In the genomic region with DNA sequence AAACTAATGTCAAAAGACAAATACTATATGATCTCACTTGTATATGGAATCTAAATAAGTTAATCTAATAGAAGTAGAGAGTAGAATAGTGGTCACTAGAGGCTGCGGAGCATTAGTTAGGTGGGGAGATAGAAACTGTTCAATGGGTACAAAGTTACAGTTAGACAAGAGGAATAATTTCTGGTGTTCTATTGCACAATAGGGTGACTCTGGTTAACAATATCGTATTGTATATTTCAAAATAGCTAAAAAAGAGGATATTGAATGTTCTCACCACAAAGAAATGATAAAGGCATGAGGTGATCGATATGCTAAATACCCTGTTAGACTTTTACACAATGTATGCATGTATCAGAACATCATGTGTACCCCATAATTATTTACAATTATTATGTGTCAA, we compare ENCODE assay signal across 31 cellular contexts. TPM values are rescaled to one million over a fixed set of nuclear protein-coding genes. Genes with fewer than 3 reads are reported as not detected.
"Had no signal": no experiment of that assay in that cellular context is flagged by ENCODE, and none has a peak within 500 bp of the region (broad histone marks: within the 10 kb centered on the region; RNA-seq: fewer than 3 reads in every experiment).

No MANE protein-coding gene starts in this region.

- H3K36me3 ChIP-seq: gastrocnemius medialis, pancreas, prostate gland, sigmoid colon, uterus had no signal

- H3K9me3 Mint-ChIP-seq: naive B cell; stimulated activated effector memory CD8-positive, alpha-beta T cell treated with anti-CD3 and anti-CD28 coated beads, Interleukin-12 subunit alpha, Interleukin-12 subunit beta, amount 100 ng/mL, for 72 hours; stimulated activated naive CD8-positive, alpha-beta T cell treated with anti-CD3 and anti-CD28 coated beads, Interleukin-15, Interleukin-2, amounts not matched to agents 100 ng/mL and 50 ng/mL, for 24 hours; T-helper 2 cell treated with Interferon-gamma antibody and Interleukin-4, amounts not matched to agents 5 μg/mL and 100 μg/mL, for 36 hours had no signal

- H3K36me3 Mint-ChIP-seq: activated naive CD8-positive, alpha-beta T cell; naive B cell; stimulated activated effector memory CD8-positive, alpha-beta T cell treated with anti-CD3 and anti-CD28 coated beads, Interleukin-12 subunit alpha, Interleukin-12 subunit beta, amount 100 ng/mL, for 72 hours; type B pancreatic cell had no signal

- H3K27ac Mint-ChIP-seq: activated CD4-positive, alpha-beta T cell treated with anti-CD3 and anti-CD28 coated beads for 36 hours; activated naive CD8-positive, alpha-beta T cell; stimulated activated effector memory CD8-positive, alpha-beta T cell treated with anti-CD3 and anti-CD28 coated beads, Interleukin-12 subunit alpha, Interleukin-12 subunit beta, amount 100 ng/mL, for 72 hours; stimulated activated naive CD8-positive, alpha-beta T cell treated with anti-CD3 and anti-CD28 coated beads, Interleukin-15, Interleukin-2, amounts not matched to agents 100 ng/mL and 50 ng/mL, for 24 hours; T-helper 2 cell treated with Interferon-gamma antibody and Interleukin-4, amounts not matched to agents 5 μg/mL and 100 μg/mL, for 36 hours; type B pancreatic cell had no signal

- H3K27ac ChIP-seq: dorsolateral prefrontal cortex, gastrocnemius medialis, prostate gland, sigmoid colon had no signal

- H3K27me3 ChIP-seq: body of pancreas, dorsolateral prefrontal cortex, gastrocnemius medialis, pancreas, sigmoid colon, uterus had no signal

- H3K4me1 Mint-ChIP-seq: activated CD4-positive, alpha-beta T cell treated with anti-CD3 and anti-CD28 coated beads for 36 hours; naive B cell; stimulated activated effector memory CD8-positive, alpha-beta T cell treated with anti-CD3 and anti-CD28 coated beads, Interleukin-12 subunit alpha, Interleukin-12 subunit beta, amount 100 ng/mL, for 72 hours had no signal

- H3K4me1 ChIP-seq: prostate gland, sigmoid colon, uterus had no signal

- DNase-seq: activated CD4-positive, alpha-beta T cell treated with anti-CD3 and anti-CD28 coated beads for 36 hours; activated CD4-positive, CD25-positive, alpha-beta regulatory T cell; activated effector memory CD4-positive, alpha-beta T cell treated with Interleukin-2 at 50 U/mL for 16 hours; activated naive CD4-positive, alpha-beta T cell treated with Interleukin-2 at 50 U/mL for 16 hours; activated T-cell treated with anti-CD3 and anti-CD28 coated beads for 4 hours; anterior cingulate cortex; body of pancreas; dorsolateral prefrontal cortex; effector memory CD4-positive, alpha-beta T cell; erythroblast; gastrocnemius medialis; glutamatergic neuron; left colon; mammary epithelial cell; naive B cell; nucleus accumbens; retina; sigmoid colon; small intestine; stimulated activated CD4-positive, alpha-beta T cell treated with anti-CD3 and anti-CD28 coated beads, Interleukin-4, amount 100 ng/mL, for 24 hours; substantia nigra; uterus had no signal

- H3K9me3 ChIP-seq: body of pancreas, gastrocnemius medialis, pancreas, prostate gland, sigmoid colon, uterus had no signal

- H3K4me3 Mint-ChIP-seq: activated CD4-positive, alpha-beta T cell treated with anti-CD3 and anti-CD28 coated beads for 36 hours; activated naive CD8-positive, alpha-beta T cell; naive B cell; stimulated activated effector memory CD8-positive, alpha-beta T cell treated with anti-CD3 and anti-CD28 coated beads, Interleukin-12 subunit alpha, Interleukin-12 subunit beta, amount 100 ng/mL, for 72 hours; stimulated activated naive CD8-positive, alpha-beta T cell treated with anti-CD3 and anti-CD28 coated beads, Interleukin-15, Interleukin-2, amounts not matched to agents 100 ng/mL and 50 ng/mL, for 24 hours; T-helper 2 cell treated with Interferon-gamma antibody and Interleukin-4, amounts not matched to agents 5 μg/mL and 100 μg/mL, for 36 hours; type B pancreatic cell had no signal

- H3K27me3 Mint-ChIP-seq: type B pancreatic cell had no signal

- ATAC-seq: activated CD4-positive, alpha-beta T cell treated with anti-CD3 and anti-CD28 coated beads for 36 hours; body of pancreas; gastrocnemius medialis; left colon; pancreas; stimulated activated effector memory CD8-positive, alpha-beta T cell treated with anti-CD3 and anti-CD28 coated beads, Interleukin-12 subunit alpha, Interleukin-12 subunit beta, amount 100 ng/mL, for 72 hours had no signal

- H3K4me3 ChIP-seq: body of pancreas, dorsolateral prefrontal cortex, gastrocnemius medialis, pancreas, prostate gland, sigmoid colon, uterus had no signal

RNA-seq across cellular contexts. Expression of a gene that starts 42.9 kb away (rescaled TPM):
- total RNA-seq: activated CD4-positive, alpha-beta T cell treated with anti-CD3 and anti-CD28 coated beads for 36 hours; mammary epithelial cell had no signal
- polyA plus RNA-seq: keratinocyte, mammary epithelial cell, neural cell had no signal
